13 cellular contexts compared by ENCODE assay signal in the genomic region with DNA sequence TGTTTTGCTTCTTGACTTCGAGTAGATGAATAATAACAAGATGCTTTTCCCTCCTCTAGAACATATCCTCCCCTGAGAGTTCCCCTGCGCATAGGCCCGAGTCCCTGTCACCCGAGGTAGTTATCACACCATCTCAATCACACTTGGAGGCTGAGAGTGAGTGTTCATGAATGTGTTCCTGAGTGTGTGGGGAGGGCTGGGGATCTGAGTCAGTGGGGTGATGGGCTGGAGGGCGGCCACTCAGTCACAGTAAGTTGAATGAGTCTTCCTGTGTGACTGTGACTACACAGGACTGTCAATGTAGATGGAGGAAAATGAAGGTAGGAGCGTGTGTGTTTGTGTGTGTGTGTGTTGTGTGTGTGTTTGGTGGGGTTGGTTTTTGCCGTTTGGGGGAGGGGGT.
DNase-seq lines count a peak whose midpoint lies in the region; ATAC-seq, FAIRE-seq and TF ChIP-seq lines count a peak whose summit lies in the region.
"Had no signal": no experiment of that assay in that cellular context is flagged by ENCODE, and none has a peak within 500 bp of the region (broad histone marks: within the 10 kb centered on the region; RNA-seq: fewer than 3 reads in every experiment).

No MANE protein-coding gene starts in this region.

- intact Hi-C loops in Calu3 (cut with micrococcal nuclease; ENCODE audit: unreplicated experiment), result no loop called here

- FAIRE-seq in urothelium cell line (lab: Jason Lieb, UNC), result no peak

- no peak for TF ChIP-seq CTCF in Calu3 (IDR thresholded peaks at IDR 0.05; ENCODE audit: unreplicated experiment)

- CTCF ChIA-PET in Calu3 (lab: Charles Lee), result no interaction called here

- H3K36me3 Mint-ChIP-seq in Calu3 (ENCODE audit: insufficient read depth, unreplicated experiment) (peaks cover 94% of the 10 kb centered on the region), memory B cell (peaks cover 54% of the 10 kb centered on the region)

- peak overlapping the region; percentile 9 for H3K27ac Mint-ChIP-seq in Calu3 (ENCODE audit: unreplicated experiment)
- peak overlapping the region; percentile 18 for H3K27ac Mint-ChIP-seq in memory B cell

- no TSS peak for BruUV-seq in Calu3 (replicated peaks; lab: Mats Ljungman, UMichigan)

- H3K4me3 Mint-ChIP-seq in Calu3 (ENCODE audit: low read depth, unreplicated experiment) (no peak overlapping the region), memory B cell (no peak overlapping the region)

- H3K9me3 Mint-ChIP-seq in Calu3 (ENCODE audit: low read depth, unreplicated experiment) (no peaks in the 10 kb centered on the region), memory B cell (no peaks in the 10 kb centered on the region)

- H3K27me3 Mint-ChIP-seq in Calu3 (ENCODE audit: unreplicated experiment) (no peaks in the 10 kb centered on the region), memory B cell (no peaks in the 10 kb centered on the region)

- DNase-seq in AG08396 (ENCODE audit: low spot score) (peak; percentile 21), Calu3 (no peak), memory B cell (ENCODE audit: low spot score in 2 of 2) (no peak), activated gamma-delta T cell (lab: John Stamatoyannopoulos, UW) (no peak), dedifferentiated amniotic fluid mesenchymal stem cell (ENCODE audit: extremely low spot score) (no peak), G401 (ENCODE audit: low spot score) (no peak), urothelium cell line (ENCODE audit: low spot score) (no peak)
- peak; percentile 27 to 48 for DNase-seq in activated T-cell treated with anti-CD3 and anti-CD28 coated beads, Interleukin-2, amount 50 U/mL, for 48 hours
- DNase-seq: C1 segment of cervical spinal cord; effector memory CD4-positive, alpha-beta T cell; islet precursor cell; substantia nigra had no signal

- in situ Hi-C loops in G401 (cut with HindIII; ENCODE audit: low sequenced_read_pairs), result no loop called here

- ATAC-seq in memory B cell (ENCODE audit: low read depth), result no peak
- ATAC-seq: SK-N-SH treated with all-trans-retinoic acid at 6 μM for 48 hours had no signal

- peaks cover 8% of the 10 kb centered on the region for H3K4me1 Mint-ChIP-seq in Calu3 (ENCODE audit: low read depth, unreplicated experiment)
- peaks cover 3% of the 10 kb centered on the region for H3K4me1 Mint-ChIP-seq in memory B cell

Comparison
In these comparisons a context has a peak if more than half of its experiments do, and no peak if none do; other contexts are left out.
1. DNase-seq: peak in AG08396 (single experiment) and activated T-cell treated with anti-CD3 and anti-CD28 coated beads, Interleukin-2, amount 50 U/mL, for 48 hours (2 of 2); none in Calu3 (single experiment), memory B cell (0 of 2), activated gamma-delta T cell (single experiment), dedifferentiated amniotic fluid mesenchymal stem cell (single experiment), G401 (single experiment) and urothelium cell line (single experiment).